In the genomic region with DNA sequence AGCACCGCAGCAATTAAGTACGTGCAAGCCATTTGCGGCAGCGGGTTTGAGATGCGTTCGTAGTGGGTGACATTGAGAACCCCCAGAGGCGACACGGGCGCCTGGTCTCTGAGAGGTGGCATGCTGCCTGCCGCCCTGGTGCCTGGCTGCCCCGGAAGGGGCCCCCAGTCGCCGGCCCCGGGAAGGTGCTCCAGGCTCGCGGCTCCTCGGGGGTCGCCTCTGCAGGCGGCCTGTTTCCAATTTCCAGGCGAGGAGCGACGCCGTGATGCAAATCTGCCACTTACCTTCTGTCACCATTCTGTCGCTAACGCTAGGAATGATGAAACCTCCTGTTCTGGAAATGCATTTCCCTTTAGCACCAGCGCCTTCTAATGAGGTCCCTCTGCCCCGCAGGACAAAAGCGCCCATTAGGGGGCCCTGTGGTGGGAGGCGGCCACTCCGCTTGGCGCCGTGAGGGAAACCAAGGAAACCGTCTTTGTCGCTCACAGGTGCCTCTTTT, we compare ENCODE assay signal across 8 cellular contexts. TPM values are rescaled to one million over a fixed set of nuclear protein-coding genes. Genes with fewer than 3 reads are reported as not detected.
DNase-seq lines count a peak whose midpoint lies in the region; ATAC-seq and TF ChIP-seq lines count a peak whose summit lies in the region.

No MANE protein-coding gene starts in this region.

- H4K20me1 ChIP-seq in OCI-LY7 (ENCODE audit: insufficient read depth, low read length): 0 out of 2 replicates have a peak, but pooled peaks cover 4% of the 10 kb centered on the region

- POLR2A ChIA-PET in HEK293 (lab: Yijun Ruan, JAX) (no interaction called here), OCI-LY7 (lab: Charles Lee) (no interaction called here)

- H3K4me1 Mint-ChIP-seq in activated T-helper 1 cell treated with anti-CD3 and anti-CD28 coated beads, Interleukin-12 subunit alpha, Interleukin-12 subunit beta, Interleukin-2, Interleukin-4 antibody, amounts not matched to agents 30 ng/mL and 10 ng/mL and 1 ng/mL, durations not matched to agents 14 hours and 24 hours and 36 hours (ENCODE audit: low read depth): peaks cover 16% of the 10 kb centered on the region

- no peaks in the 10 kb centered on the region for H3K9me2 ChIP-seq in OCI-LY7 (ENCODE audit: insufficient read depth, low read length)

- TF ChIP-seq CTCF in HEK293 (tag by site-specific recombination; IDR thresholded peaks at IDR 0.05) (peak; percentile 52; the same call in 1 of the 2 replicates), thyroid gland (IDR thresholded peaks at IDR 0.05) (no peak), OCI-LY7 (conservative IDR thresholded peaks at IDR 0.05; ENCODE audit: low read length) (no peak), foreskin keratinocyte (conservative IDR thresholded peaks at IDR 0.05) (no peak)

- ATAC-seq in foreskin keratinocyte: no peak

- H3K9me3 Mint-ChIP-seq in activated T-helper 1 cell treated with anti-CD3 and anti-CD28 coated beads, Interleukin-12 subunit alpha, Interleukin-12 subunit beta, Interleukin-2, Interleukin-4 antibody, amounts not matched to agents 30 ng/mL and 10 ng/mL and 1 ng/mL, durations not matched to agents 14 hours and 24 hours and 36 hours: peaks cover 15% of the 10 kb centered on the region

- peaks cover 2% of the 10 kb centered on the region; the same call in 1 of the 2 replicates for H3K9me3 ChIP-seq in HEK293 (ENCODE audit: control insufficient read depth, insufficient read depth, low read depth, low read length)
- no peaks in the 10 kb centered on the region for H3K9me3 ChIP-seq in thyroid gland
- peaks cover 8% of the 10 kb centered on the region for H3K9me3 ChIP-seq in OCI-LY7 (ENCODE audit: low read length)

- no TSS peak for BruUV-seq in OCI-LY7 (replicated peaks; lab: Mats Ljungman, UMichigan)

- H3K27me3 ChIP-seq in ACC112 (ENCODE audit: insufficient read depth, low read length) (peaks cover 83% of the 10 kb centered on the region), thyroid gland (no peaks in the 10 kb centered on the region), foreskin keratinocyte (peaks cover 88% of the 10 kb centered on the region)

- peaks cover 14% of the 10 kb centered on the region for H3K27me3 Mint-ChIP-seq in activated T-helper 1 cell treated with anti-CD3 and anti-CD28 coated beads, Interleukin-12 subunit alpha, Interleukin-12 subunit beta, Interleukin-2, Interleukin-4 antibody, amounts not matched to agents 30 ng/mL and 10 ng/mL and 1 ng/mL, durations not matched to agents 14 hours and 24 hours and 36 hours (ENCODE audit: insufficient read depth)

- H3K4me3 ChIP-seq in ACC112 (ENCODE audit: low read depth, low read length) (peak overlapping the region; percentile 74), HEK293 (ENCODE audit: low read depth, low read length) (peak overlapping the region; percentile 36), thyroid gland (replicated peaks in 1 of 3) (peak overlapping the region in 2 of 3 donors; percentile 27 to 29), OCI-LY7 (ENCODE audit: low read depth, low read length, poor library complexity, severe bottlenecking) (no peak overlapping the region)

- 7 to 9% methylated on average over 20 to 28 of the region's 34 CpGs for WGBS in thyroid gland, 2 donors

- no peak for TF ChIP-seq POLR2A in thyroid gland (IDR thresholded peaks at IDR 0.05)

- H3K27ac ChIP-seq in ACC112 (ENCODE audit: low read depth, low read length) (no peak overlapping the region), HEK293 (ENCODE audit: extremely low read depth, low read depth, low read length) (no peak overlapping the region), thyroid gland (no peak overlapping the region), OCI-LY7 (ENCODE audit: low read depth, low read length, poor library complexity, severe bottlenecking) (no peak overlapping the region), foreskin keratinocyte (no peak overlapping the region)

- H3K79me2 ChIP-seq in ACC112 (ENCODE audit: control insufficient read depth, insufficient read depth, low read length, unreplicated experiment) (no peaks in the 10 kb centered on the region), OCI-LY7 (ENCODE audit: insufficient read depth, low read depth, low read length) (no peaks in the 10 kb centered on the region)

- peaks cover 8% of the 10 kb centered on the region for H3K36me3 Mint-ChIP-seq in activated T-helper 1 cell treated with anti-CD3 and anti-CD28 coated beads, Interleukin-12 subunit alpha, Interleukin-12 subunit beta, Interleukin-2, Interleukin-4 antibody, amounts not matched to agents 30 ng/mL and 10 ng/mL and 1 ng/mL, durations not matched to agents 14 hours and 24 hours and 36 hours (ENCODE audit: low read depth)

- H2AFZ ChIP-seq in ACC112 (ENCODE audit: low read length, unreplicated experiment) (peak overlapping the region; percentile 52), OCI-LY7 (ENCODE audit: low read length) (no peak overlapping the region)

- intact Hi-C loops in activated T-helper 1 cell treated with anti-CD3 and anti-CD28 coated beads, Interleukin-12 subunit alpha, Interleukin-12 subunit beta, Interleukin-2, Interleukin-4 antibody, amounts not matched to agents 30 ng/mL and 10 ng/mL and 1 ng/mL, durations not matched to agents 14 hours and 24 hours and 36 hours (cut with micrococcal nuclease): no loop called here
- intact Hi-C loops in thyroid gland (cut with DNase I): no loop called here
- intact Hi-C loops in OCI-LY7 (cut with micrococcal nuclease; ENCODE audit: unreplicated experiment): no loop called here

- peak overlapping the region; percentile 74 for H3K4me3 Mint-ChIP-seq in activated T-helper 1 cell treated with anti-CD3 and anti-CD28 coated beads, Interleukin-12 subunit alpha, Interleukin-12 subunit beta, Interleukin-2, Interleukin-4 antibody, amounts not matched to agents 30 ng/mL and 10 ng/mL and 1 ng/mL, durations not matched to agents 14 hours and 24 hours and 36 hours

- H3K36me3 ChIP-seq in ACC112 (ENCODE audit: insufficient read depth, low read length): no peaks in the 10 kb centered on the region
- no peaks in the 10 kb centered on the region for H3K36me3 ChIP-seq in HEK293 (ENCODE audit: control insufficient read depth in 2 of 2, insufficient read depth in 1 of 2, low read length in 2 of 2)
- no peaks in the 10 kb centered on the region for H3K36me3 ChIP-seq in thyroid gland
- no peaks in the 10 kb centered on the region; the same call in 1 of the 2 replicates for H3K36me3 ChIP-seq in OCI-LY7 (ENCODE audit: insufficient read depth, low read length)

- CTCF ChIA-PET in HEK293 (lab: Yijun Ruan, JAX) (no interaction called here), OCI-LY7 (lab: Charles Lee; ENCODE audit: unreplicated experiment) (interaction anchor here (0.6 kb wide), 2 partner anchors 64 to 442 kb away, joined by 3 to 10 read pairs; no protein-coding TSS in a partner anchor)

- H3K4me2 ChIP-seq in OCI-LY7 (ENCODE audit: low read length): no peak overlapping the region

- no peak for DNase-seq in activated T-helper 1 cell treated with anti-CD3 and anti-CD28 coated beads, Interleukin-12 subunit alpha, Interleukin-12 subunit beta, Interleukin-2, Interleukin-4 antibody, amounts not matched to agents 30 ng/mL and 10 ng/mL and 1 ng/mL, durations not matched to agents 14 hours and 24 hours and 36 hours (ENCODE audit: low spot score)
- peak; percentile 63 for DNase-seq in left kidney (ENCODE audit: low read depth, low spot score)
- peak in 1 of 2 donors; percentile 7 for DNase-seq in thyroid gland
- DNase-seq in OCI-LY7 (ENCODE audit: low spot score): no peak
- DNase-seq in foreskin keratinocyte: no peak
- DNase-seq in SW 1271 (lab: John Stamatoyannopoulos, UW): no peak

- H3K4me1 ChIP-seq in ACC112 (ENCODE audit: control insufficient read depth, insufficient read depth, low read length, unreplicated experiment) (no peaks in the 10 kb centered on the region), HEK293 (ENCODE audit: control insufficient read depth, insufficient read depth, low read length) (no peaks in the 10 kb centered on the region), thyroid gland (peaks cover 10 to 11% of the 10 kb centered on the region in 2 donors), OCI-LY7 (ENCODE audit: insufficient read depth, low read length, poor library complexity, severe bottlenecking) (no peaks in the 10 kb centered on the region), foreskin keratinocyte (no peaks in the 10 kb centered on the region)

- H3K27ac Mint-ChIP-seq in activated T-helper 1 cell treated with anti-CD3 and anti-CD28 coated beads, Interleukin-12 subunit alpha, Interleukin-12 subunit beta, Interleukin-2, Interleukin-4 antibody, amounts not matched to agents 30 ng/mL and 10 ng/mL and 1 ng/mL, durations not matched to agents 14 hours and 24 hours and 36 hours: no peak overlapping the region

TF ChIP-seq in HEK293, 187 proteins besides CTCF, POLR2A, EP300 and RAD21 (continues in another document):
- TF ChIP-seq ZBTB8A (tag by site-specific recombination; IDR thresholded peaks at IDR 0.05) (peak; percentile 51; the same call in 1 of the 2 replicates), ZNF416 (tag by site-specific recombination; IDR thresholded peaks at IDR 0.05) (no peak), GLIS2 (tag by site-specific recombination; IDR thresholded peaks at IDR 0.05) (0 out of 2 replicates have a peak, but pooled peaks have one; percentile 49), ZNF391 (tag by site-specific recombination; IDR thresholded peaks at IDR 0.05; ENCODE audit: borderline replicate concordance, low read depth) (no peak), GLIS1 (tag by site-specific recombination; IDR thresholded peaks at IDR 0.05) (peak; percentile 54; the same call in 1 of the 2 replicates), WT1 (tag by site-specific recombination; IDR thresholded peaks at IDR 0.05) (no peak), ZNF335 (tag by site-specific recombination; conservative IDR thresholded peaks at IDR 0.05) (peak; percentile 74), ZNF624 (tag by site-specific recombination; IDR thresholded peaks at IDR 0.05) (no peak), ZNF510 (tag by site-specific recombination; IDR thresholded peaks at IDR 0.05; ENCODE audit: insufficient replicate concordance) (no peak), ZNF558 (tag by site-specific recombination; IDR thresholded peaks at IDR 0.05) (no peak), YY1 (tag by site-specific recombination; IDR thresholded peaks at IDR 0.05) (no peak), OSR2 (tag by site-specific recombination; IDR thresholded peaks at IDR 0.05) (no peak), ZNF114 (tag by site-specific recombination; IDR thresholded peaks at IDR 0.05) (no peak), ZFP69B (tag by site-specific recombination; IDR thresholded peaks at IDR 0.05) (no peak), ZNF654 (tag by site-specific recombination; IDR thresholded peaks at IDR 0.05; ENCODE audit: low read depth) (no peak)

RNA-seq across cellular contexts. Expression of gene KIF5C, which starts 13.0 kb away (rescaled TPM):
- total RNA-seq in activated T-helper 1 cell treated with anti-CD3 and anti-CD28 coated beads, Interleukin-12 subunit alpha, Interleukin-12 subunit beta, Interleukin-2, Interleukin-4 antibody, amounts not matched to agents 30 ng/mL and 10 ng/mL and 1 ng/mL, durations not matched to agents 14 hours and 24 hours and 36 hours: 17.9 and 20.7 TPM in 2 replicates
- total RNA-seq in thyroid gland: 1 to 10 TPM; 1.9 to 2.8 (median 2.3) TPM
- total RNA-seq in OCI-LY7 (2014; rRNA removed; shearing (Covaris generic)): 8.1 and 15.2 TPM in 2 replicates
- 18.0 and 22.2 TPM in 2 replicates for total RNA-seq in OCI-LY7 (2022)
- 0.07 and 0.11 TPM in 2 replicates for total RNA-seq in foreskin keratinocyte
- polyA plus RNA-seq in foreskin keratinocyte: 0.02 and 0.04 TPM in 2 replicates
